27 cellular contexts compared by ENCODE assay signal in genomic region chr12:19802915-19803314, GRCh38.
"Had no signal": no experiment of that assay in that cellular context is flagged by ENCODE, and none has a peak within 500 bp of the region (broad histone marks: within the 10 kb centered on the region; RNA-seq: fewer than 3 reads in every experiment).

No MANE protein-coding gene starts in this region.

- H3K27ac Mint-ChIP-seq: activated CD4-positive, alpha-beta memory T cell treated with anti-CD3 and anti-CD28 coated beads for 36 hours; activated CD4-positive, alpha-beta T cell treated with anti-CD3 and anti-CD28 coated beads for 36 hours; activated CD4-positive, alpha-beta T cell treated with anti-CD3 and anti-CD28 coated beads, Interleukin-2, amount 10 ng/mL, durations not matched to agents 24 days and 14 days; activated naive CD4-positive, alpha-beta T cell treated with anti-CD3 and anti-CD28 coated beads for 36 hours; activated T-helper 17 cell treated with anti-CD3 and anti-CD28 coated beads, Interleukin-2, amount 50 U/mL, for 72 hours; effector memory CD8-positive, alpha-beta T cell had no signal

- FAIRE-seq: colon had no signal

- H3K27ac ChIP-seq: body of pancreas, esophagus muscularis mucosa, foreskin keratinocyte, gastrocnemius medialis, heart left ventricle had no signal

- ATAC-seq: activated CD4-positive, alpha-beta T cell treated with anti-CD3 and anti-CD28 coated beads for 36 hours; activated T-cell treated with anti-CD3 and anti-CD28 coated beads, Interleukin-2, amount 50 U/mL, for 4 hours; activated T-helper 17 cell treated with anti-CD3 and anti-CD28 coated beads, Interleukin-2, amount 50 U/mL, for 72 hours; body of pancreas; effector memory CD8-positive, alpha-beta T cell; foreskin keratinocyte; gastrocnemius medialis had no signal

- H3K27me3 Mint-ChIP-seq: activated CD4-positive, alpha-beta memory T cell treated with anti-CD3 and anti-CD28 coated beads for 36 hours; activated CD4-positive, alpha-beta T cell treated with anti-CD3 and anti-CD28 coated beads, Interleukin-2, amount 10 ng/mL, durations not matched to agents 24 days and 14 days; activated naive CD4-positive, alpha-beta T cell treated with anti-CD3 and anti-CD28 coated beads, Interleukin-2, amount 50 U/mL, for 24 hours; activated T-helper 17 cell treated with anti-CD3 and anti-CD28 coated beads, Interleukin-2, amount 50 U/mL, for 72 hours had no signal

- H3K4me3 ChIP-seq: body of pancreas, esophagus muscularis mucosa, gastrocnemius medialis, heart left ventricle had no signal

- H3K27me3 ChIP-seq: body of pancreas, esophagus muscularis mucosa, foreskin keratinocyte, gastrocnemius medialis, heart left ventricle had no signal

- H3K4me1 ChIP-seq: foreskin keratinocyte, gastrocnemius medialis had no signal

- H3K4me1 Mint-ChIP-seq: activated naive CD4-positive, alpha-beta T cell treated with anti-CD3 and anti-CD28 coated beads, Interleukin-2, amount 50 U/mL, for 24 hours had no signal

- H3K9me3 ChIP-seq: body of pancreas, esophagus muscularis mucosa, gastrocnemius medialis, heart left ventricle had no signal

- H3K9me3 Mint-ChIP-seq: activated CD4-positive, alpha-beta memory T cell treated with anti-CD3 and anti-CD28 coated beads for 36 hours; activated CD4-positive, alpha-beta T cell treated with anti-CD3 and anti-CD28 coated beads, Interleukin-2, amount 10 ng/mL, durations not matched to agents 24 days and 14 days; activated naive CD4-positive, alpha-beta T cell treated with anti-CD3 and anti-CD28 coated beads for 36 hours; activated naive CD4-positive, alpha-beta T cell treated with anti-CD3 and anti-CD28 coated beads, Interleukin-2, amount 50 U/mL, for 24 hours; activated T-cell treated with anti-CD3 and anti-CD28 coated beads, Interleukin-2, amount 50 U/mL, for 4 hours; activated T-helper 17 cell treated with anti-CD3 and anti-CD28 coated beads, Interleukin-2, amount 50 U/mL, for 72 hours; effector memory CD8-positive, alpha-beta T cell had no signal

- H3K4me3 Mint-ChIP-seq: activated CD4-positive, alpha-beta memory T cell treated with anti-CD3 and anti-CD28 coated beads for 36 hours; activated CD4-positive, alpha-beta T cell treated with anti-CD3 and anti-CD28 coated beads for 36 hours; activated CD4-positive, alpha-beta T cell treated with anti-CD3 and anti-CD28 coated beads, Interleukin-2, amount 10 ng/mL, durations not matched to agents 24 days and 14 days; activated naive CD4-positive, alpha-beta T cell treated with anti-CD3 and anti-CD28 coated beads for 36 hours; activated naive CD4-positive, alpha-beta T cell treated with anti-CD3 and anti-CD28 coated beads, Interleukin-2, amount 50 U/mL, for 24 hours; activated T-cell treated with anti-CD3 and anti-CD28 coated beads, Interleukin-2, amount 50 U/mL, for 4 hours; activated T-helper 17 cell treated with anti-CD3 and anti-CD28 coated beads, Interleukin-2, amount 50 U/mL, for 72 hours; effector memory CD8-positive, alpha-beta T cell had no signal

- DNase-seq: activated CD4-positive, alpha-beta memory T cell treated with anti-CD3 and anti-CD28 coated beads for 36 hours; activated CD4-positive, alpha-beta T cell treated with anti-CD3 and anti-CD28 coated beads for 36 hours; activated CD4-positive, alpha-beta T cell treated with anti-CD3 and anti-CD28 coated beads, Interleukin-2, amount 10 ng/mL, durations not matched to agents 24 days and 14 days; activated CD4-positive, CD25-positive, alpha-beta regulatory T cell; activated CD4-positive, CD25-positive, alpha-beta regulatory T cell treated with anti-CD3 and anti-CD28 coated beads, Interleukin-2, amount 50 U/mL, for 72 hours; activated CD8-positive, alpha-beta memory T cell treated with anti-CD3 and anti-CD28 coated beads for 24 hours; activated effector memory CD4-positive, alpha-beta T cell treated with anti-CD3 and anti-CD28 coated beads, Interleukin-2, amount 50 U/mL, for 16 hours; activated naive CD4-positive, alpha-beta T cell treated with anti-CD3 and anti-CD28 coated beads for 36 hours; activated T-cell treated with anti-CD3 and anti-CD28 coated beads, Interleukin-2, amount 50 U/mL, for 4 hours; amniotic stem cell; anterior cingulate cortex; body of pancreas; caudate nucleus; cortex of kidney; dermis blood vessel endothelial cell; effector CD4-positive, alpha-beta T cell; effector memory CD8-positive, alpha-beta T cell; erythroblast; foreskin keratinocyte; gastrocnemius medialis; glutamatergic neuron; heart left ventricle; T-helper 2 cell had no signal

- H3K36me3 Mint-ChIP-seq: activated CD4-positive, alpha-beta memory T cell treated with anti-CD3 and anti-CD28 coated beads for 36 hours; activated naive CD4-positive, alpha-beta T cell treated with anti-CD3 and anti-CD28 coated beads, Interleukin-2, amount 50 U/mL, for 24 hours had no signal

- H3K36me3 ChIP-seq: esophagus muscularis mucosa, gastrocnemius medialis, heart left ventricle had no signal
